In genomic region chr6:225121-225721, GRCh38 we compare ENCODE assay signal across 9 cellular contexts.
DNase-seq lines count a peak whose midpoint lies in the region; ATAC-seq and TF ChIP-seq lines count a peak whose summit lies in the region.
"Had no signal": no experiment of that assay in that cellular context is flagged by ENCODE, and none has a peak within 500 bp of the region (broad histone marks: within the 10 kb centered on the region; RNA-seq: fewer than 3 reads in every experiment).

No MANE protein-coding gene starts in this region.

- H3K79me2 ChIP-seq in mammary epithelial cell (ENCODE audit: insufficient read depth, low read length) = no peaks in the 10 kb centered on the region

- TF ChIP-seq CTCF in mammary epithelial cell (conservative IDR thresholded peaks at IDR 0.05 in 1 of 2, IDR thresholded peaks at IDR 0.05 in 1 of 2; ENCODE audit: extremely low read depth in 1 of 2, insufficient read depth in 1 of 2, low read depth in 1 of 2, low read length in 2 of 2) (no peak), A673 (conservative IDR thresholded peaks at IDR 0.05; ENCODE audit: low read depth, low read length) (no peak)

- H3K36me3 ChIP-seq in mammary epithelial cell (ENCODE audit: insufficient read depth, low read length) = no peaks in the 10 kb centered on the region
- H3K36me3 ChIP-seq in A673 (ENCODE audit: insufficient read depth, low read length, poor library complexity, severe bottlenecking) = no peaks in the 10 kb centered on the region
- H3K36me3 ChIP-seq: SJSA1 had no signal

- POLR2A ChIA-PET in A673 (lab: Charles Lee; ENCODE audit: low non-redundant PET) = no interaction called here

- no peak overlapping the region for H3K4me2 ChIP-seq in mammary epithelial cell (ENCODE audit: insufficient read depth, low read depth, low read length)

- H3K4me1 ChIP-seq in mammary epithelial cell (ENCODE audit: insufficient read depth, low read length) = peaks cover 4% of the 10 kb centered on the region
- H3K4me1 ChIP-seq in A673 (ENCODE audit: insufficient read depth, low read length, poor library complexity, severe bottlenecking) = no peaks in the 10 kb centered on the region

- CTCF ChIA-PET in mammary epithelial cell (lab: Charles Lee; ENCODE audit: low non-redundant PET) (no interaction called here), A673 (lab: Charles Lee) (no interaction called here)

- no peak overlapping the region for H3K4me3 ChIP-seq in mammary epithelial cell (replicated peaks in 1 of 3; ENCODE audit: insufficient read depth in 1 of 3, low read depth in 2 of 3, low read length in 3 of 3)
- H3K4me3 ChIP-seq in A673 (ENCODE audit: low read depth, low read length, poor library complexity, severe bottlenecking) = no peak overlapping the region
- H3K4me3 ChIP-seq: SJSA1 had no signal

- DNase-seq in activated CD4-positive, CD25-positive, alpha-beta regulatory T cell (lab: John Stamatoyannopoulos, UW) = peak in 3 of 4 experiments; percentile 20 to 42 (median 36)
- DNase-seq in mammary epithelial cell (peak; percentile 71), A673 (ENCODE audit: low spot score) (no peak), DMS153 treated with DMSO at 0.1 percent for 48 hours (lab: John Stamatoyannopoulos, UW; ENCODE audit: unreplicated experiment) (no peak)
- peak; percentile 63 for DNase-seq in stimulated activated CD4-positive, alpha-beta T cell treated with anti-CD3 and anti-CD28 coated beads, Interleukin-2, amount 100 ng/mL, for 48 hours

- intact Hi-C loops in mammary epithelial cell (cut with micrococcal nuclease) = no loop called here
- intact Hi-C loops in A673 (cut with micrococcal nuclease; ENCODE audit: unreplicated experiment) = no loop called here

- H3K27ac ChIP-seq in mammary epithelial cell (ENCODE audit: insufficient read depth, low read depth, low read length) = no peak overlapping the region
- H3K27ac ChIP-seq in A673 (ENCODE audit: low read depth, low read length, poor library complexity, severe bottlenecking) = no peak overlapping the region
- H3K27ac ChIP-seq: SJSA1 had no signal

- dilution Hi-C loops in mammary epithelial cell (cut with HindIII; ENCODE audit: low sequenced_read_pairs) = no loop called here

- H3K27me3 ChIP-seq in mammary epithelial cell (ENCODE audit: insufficient read depth, low read length) (no peaks in the 10 kb centered on the region), A673 (replicated peaks; ENCODE audit: insufficient read depth, low read depth, low read length, poor library complexity) (no peaks in the 10 kb centered on the region)

- H2AFZ ChIP-seq in mammary epithelial cell (ENCODE audit: low read depth, low read length) = peak overlapping the region; percentile 52

- H3K9me3 ChIP-seq in mammary epithelial cell (replicated peaks; ENCODE audit: insufficient read depth, low read length) = no peaks in the 10 kb centered on the region
- H3K9me3 ChIP-seq in A673 (ENCODE audit: low read depth, low read length, poor library complexity, severe bottlenecking) = no peaks in the 10 kb centered on the region
- H3K9me3 ChIP-seq: SJSA1 had no signal

- WGBS in mammary epithelial cell (ENCODE audit: low coverage, missing lambda C conversion rate) = 70% methylated on average over 20 of the region's 20 CpGs

- BruUV-seq in mammary epithelial cell (replicated peaks; lab: Mats Ljungman, UMichigan) (no TSS peak), A673 (replicated peaks; lab: Mats Ljungman, UMichigan) (no TSS peak)

- no peak overlapping the region for H3K9ac ChIP-seq in mammary epithelial cell (ENCODE audit: insufficient read depth, low read length)

- peak; percentile 24 for ATAC-seq in GM18909 (IDR thresholded peaks at IDR 0.05; ENCODE audit: poor library complexity, unreplicated experiment)
- no peak for ATAC-seq in GM18520 (IDR thresholded peaks at IDR 0.05; ENCODE audit: unreplicated experiment)
- ATAC-seq in HG02970 (IDR thresholded peaks at IDR 0.05; ENCODE audit: low FRiP score, unreplicated experiment) = no peak

- in situ Hi-C loops in mammary epithelial cell (cut with MboI; ENCODE audit: low sequenced_read_pairs in 2 of 2) = no loop called here

- H4K20me1 ChIP-seq in mammary epithelial cell (ENCODE audit: insufficient read depth, low read length) = no peaks in the 10 kb centered on the region

Comparison
In these comparisons a context has a peak if more than half of its experiments do, and no peak if none do; other contexts are left out.
1. DNase-seq: peak in activated CD4-positive, CD25-positive, alpha-beta regulatory T cell (3 of 4), mammary epithelial cell (single experiment) and stimulated activated CD4-positive, alpha-beta T cell treated with anti-CD3 and anti-CD28 coated beads, Interleukin-2, amount 100 ng/mL, for 48 hours (2 of 2); none in A673 (single experiment) and DMS153 treated with DMSO at 0.1 percent for 48 hours (single experiment).